2 cellular contexts compared by ENCODE assay signal in the genomic region with DNA sequence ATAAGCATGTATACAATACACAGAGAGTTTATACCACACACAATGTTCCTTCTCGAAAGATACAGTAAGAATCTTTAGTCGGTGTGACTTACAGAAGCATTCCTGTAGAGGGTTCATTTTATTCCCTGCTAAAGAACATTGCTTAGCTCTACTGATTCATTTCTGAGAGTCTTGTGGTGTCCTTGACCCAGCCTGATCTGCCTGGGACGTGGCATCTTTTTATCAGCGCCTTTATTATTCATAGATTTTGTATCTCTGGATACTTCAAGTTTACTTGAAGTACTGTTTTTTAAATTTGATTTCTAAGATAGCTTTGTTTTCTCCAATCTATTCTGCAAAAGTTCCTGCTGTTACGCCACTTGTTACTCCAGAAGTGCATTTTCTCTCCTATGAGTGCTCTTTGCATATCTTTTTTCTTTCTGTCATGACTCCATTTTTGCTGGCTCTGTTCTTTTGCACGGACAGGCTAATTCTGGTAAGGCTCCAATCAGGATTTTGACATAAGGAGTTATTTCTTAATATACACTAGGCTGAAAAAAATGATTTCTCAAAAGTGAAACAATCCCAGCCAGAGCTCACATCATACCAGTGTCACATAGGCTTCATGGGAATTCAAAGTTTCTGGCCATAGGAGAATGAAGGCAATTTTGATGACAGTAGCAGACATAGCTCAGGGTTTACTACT.
TF ChIP-seq lines count a peak whose summit lies in the region.

No MANE protein-coding gene starts in this region.

TF ChIP-seq in IMR-90, 13 proteins besides CTCF, POLR2A, EP300 and RAD21:
- TF ChIP-seq, protein P1, sequence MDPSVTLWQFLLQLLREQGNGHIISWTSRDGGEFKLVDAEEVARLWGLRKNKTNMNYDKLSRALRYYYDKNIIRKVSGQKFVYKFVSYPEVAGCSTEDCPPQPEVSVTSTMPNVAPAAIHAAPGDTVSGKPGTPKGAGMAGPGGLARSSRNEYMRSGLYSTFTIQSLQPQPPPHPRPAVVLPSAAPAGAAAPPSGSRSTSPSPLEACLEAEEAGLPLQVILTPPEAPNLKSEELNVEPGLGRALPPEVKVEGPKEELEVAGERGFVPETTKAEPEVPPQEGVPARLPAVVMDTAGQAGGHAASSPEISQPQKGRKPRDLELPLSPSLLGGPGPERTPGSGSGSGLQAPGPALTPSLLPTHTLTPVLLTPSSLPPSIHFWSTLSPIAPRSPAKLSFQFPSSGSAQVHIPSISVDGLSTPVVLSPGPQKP (IDR thresholded peaks at IDR 0.05; ENCODE audit: borderline replicate concordance, low read depth, low read length), result no peak
- TF ChIP-seq RFX5 (IDR thresholded peaks at IDR 0.05; ENCODE audit: low read depth, low read length), result no peak
- TF ChIP-seq CEBPB (IDR thresholded peaks at IDR 0.05; ENCODE audit: low read depth, low read length), result no peak
- TF ChIP-seq MAFK (IDR thresholded peaks at IDR 0.05; ENCODE audit: low read depth, low read length), result no peak
- no peak for TF ChIP-seq MXI1 (IDR thresholded peaks at IDR 0.05; ENCODE audit: borderline replicate concordance, low read depth, low read length)
- TF ChIP-seq NFE2L2 (IDR thresholded peaks at IDR 0.05; ENCODE audit: low read depth, low read length), result no peak
- no peak for TF ChIP-seq SMC3 (IDR thresholded peaks at IDR 0.05; ENCODE audit: low read depth, low read length)
- no peak for TF ChIP-seq RCOR1 (IDR thresholded peaks at IDR 0.05; ENCODE audit: insufficient replicate concordance, low read length)
- no peak for TF ChIP-seq MAZ (IDR thresholded peaks at IDR 0.05; ENCODE audit: borderline replicate concordance, low read depth, low read length)
- no peak for TF ChIP-seq BHLHE40 (IDR thresholded peaks at IDR 0.05; ENCODE audit: low read depth, low read length)
- no peak for TF ChIP-seq CHD1 (IDR thresholded peaks at IDR 0.05; ENCODE audit: low read depth, low read length)
- TF ChIP-seq, protein P2, sequence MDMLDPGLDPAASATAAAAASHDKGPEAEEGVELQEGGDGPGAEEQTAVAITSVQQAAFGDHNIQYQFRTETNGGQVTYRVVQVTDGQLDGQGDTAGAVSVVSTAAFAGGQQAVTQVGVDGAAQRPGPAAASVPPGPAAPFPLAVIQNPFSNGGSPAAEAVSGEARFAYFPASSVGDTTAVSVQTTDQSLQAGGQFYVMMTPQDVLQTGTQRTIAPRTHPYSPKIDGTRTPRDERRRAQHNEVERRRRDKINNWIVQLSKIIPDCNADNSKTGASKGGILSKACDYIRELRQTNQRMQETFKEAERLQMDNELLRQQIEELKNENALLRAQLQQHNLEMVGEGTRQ (IDR thresholded peaks at IDR 0.05; ENCODE audit: low read depth, low read length), result no peak
- TF ChIP-seq FOS (IDR thresholded peaks at IDR 0.05; ENCODE audit: low read depth, low read length), result no peak

TF ChIP-seq in GM12878, 131 proteins besides CTCF, POLR2A, EP300 and RAD21 (continued from another document):
- TF ChIP-seq, protein P3, sequence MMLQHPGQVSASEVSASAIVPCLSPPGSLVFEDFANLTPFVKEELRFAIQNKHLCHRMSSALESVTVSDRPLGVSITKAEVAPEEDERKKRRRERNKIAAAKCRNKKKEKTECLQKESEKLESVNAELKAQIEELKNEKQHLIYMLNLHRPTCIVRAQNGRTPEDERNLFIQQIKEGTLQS (IDR thresholded peaks at IDR 0.05; ENCODE audit: borderline replicate concordance, extremely low read depth, low read depth, low read length), result no peak
- no peak for TF ChIP-seq FOS (IDR thresholded peaks at IDR 0.05; ENCODE audit: borderline replicate concordance, extremely low read depth, insufficient read length)
- TF ChIP-seq, protein P1 (IDR thresholded peaks at IDR 0.05; ENCODE audit: low read depth, low read length), result no peak
